Comparison of ENCODE assay signal across 1 cellular context in genomic region chr2:105910497-105911238, GRCh38.
TF ChIP-seq lines count a peak whose summit lies in the region.

No MANE protein-coding gene starts in this region.

TF ChIP-seq in HepG2, 621 proteins besides CTCF, POLR2A, EP300 and RAD21 (continued from another document and continues in another):
- peak; percentile 42; the same call in 1 of the 2 replicates for TF ChIP-seq HOMEZ (CRISPR knock-in tag; IDR thresholded peaks at IDR 0.05; ENCODE audit: low read depth)
- TF ChIP-seq SP4 (CRISPR knock-in tag; IDR thresholded peaks at IDR 0.05): peak; percentile 45; the same call in 1 of the 2 replicates
- TF ChIP-seq MXI1 (IDR thresholded peaks at IDR 0.05; ENCODE audit: borderline replicate concordance, low read depth, low read length): no peak
- TF ChIP-seq ZNF75D (CRISPR knock-in tag; IDR thresholded peaks at IDR 0.05; ENCODE audit: borderline replicate concordance): no peak
- TF ChIP-seq ZNF761 (CRISPR knock-in tag; conservative IDR thresholded peaks at IDR 0.05): peak; percentile 62; the same call in 1 of the 2 replicates
- TF ChIP-seq ZNF18 (CRISPR knock-in tag; IDR thresholded peaks at IDR 0.05; ENCODE audit: insufficient replicate concordance): no peak
- no peak for TF ChIP-seq ZNF337 (CRISPR knock-in tag; IDR thresholded peaks at IDR 0.05; ENCODE audit: borderline replicate concordance, low read depth)
- no peak for TF ChIP-seq IKZF4 (CRISPR knock-in tag; IDR thresholded peaks at IDR 0.05; ENCODE audit: borderline replicate concordance, low read depth, not compliant biosample characterization)
- no peak for TF ChIP-seq ZNF446 (CRISPR knock-in tag; IDR thresholded peaks at IDR 0.05)
- TF ChIP-seq MTF2 (CRISPR knock-in tag; IDR thresholded peaks at IDR 0.05; ENCODE audit: borderline replicate concordance): no peak
- TF ChIP-seq ZBED4 (CRISPR knock-in tag; IDR thresholded peaks at IDR 0.05; ENCODE audit: borderline replicate concordance): peak; percentile 45; the same call in 1 of the 2 replicates
- TF ChIP-seq TBX3 (IDR thresholded peaks at IDR 0.05; ENCODE audit: borderline replicate concordance): no peak
- TF ChIP-seq ZNF609 (CRISPR knock-in tag; IDR thresholded peaks at IDR 0.05; ENCODE audit: borderline replicate concordance): no peak
- TF ChIP-seq ZNF746 (CRISPR knock-in tag; IDR thresholded peaks at IDR 0.05): no peak
- no peak for TF ChIP-seq SRSF4 (IDR thresholded peaks at IDR 0.05; ENCODE audit: low read depth, low read length, poor library complexity, severe bottlenecking)
- peak; percentile 36; the same call in 1 of the 2 replicates for TF ChIP-seq ARID4A (CRISPR knock-in tag; IDR thresholded peaks at IDR 0.05; ENCODE audit: borderline replicate concordance)
- TF ChIP-seq PRMT3 (CRISPR knock-in tag; IDR thresholded peaks at IDR 0.05; ENCODE audit: borderline replicate concordance, low read depth): no peak
- TF ChIP-seq ISX (CRISPR knock-in tag; conservative IDR thresholded peaks at IDR 0.05): no peak
- TF ChIP-seq PTBP1 (IDR thresholded peaks at IDR 0.05; ENCODE audit: low read depth, low read length, poor library complexity, severe bottlenecking): no peak
- TF ChIP-seq SMC3 (IDR thresholded peaks at IDR 0.05; ENCODE audit: low read length): peak; percentile 4; the same call in 1 of the 2 replicates
- TF ChIP-seq PAX8 (CRISPR knock-in tag; IDR thresholded peaks at IDR 0.05; ENCODE audit: borderline replicate concordance): no peak
- TF ChIP-seq IKZF5 (CRISPR knock-in tag; IDR thresholded peaks at IDR 0.05): peak; percentile 46; the same call in 1 of the 2 replicates
- no peak for TF ChIP-seq ELF1 (CRISPR knock-in tag; IDR thresholded peaks at IDR 0.05)
- TF ChIP-seq FOXK2 (IDR thresholded peaks at IDR 0.05): no peak
- TF ChIP-seq ZNF639 (CRISPR knock-in tag; conservative IDR thresholded peaks at IDR 0.05): no peak
- no peak for TF ChIP-seq POLR2AphosphoS2 (IDR thresholded peaks at IDR 0.05; ENCODE audit: low read depth, low read length)
- TF ChIP-seq ZNF44 (CRISPR knock-in tag; IDR thresholded peaks at IDR 0.05): no peak
- TF ChIP-seq RXRA (CRISPR knock-in tag; IDR thresholded peaks at IDR 0.05): peak; percentile 64; the same call in 1 of the 2 replicates
- TF ChIP-seq SOX5 (CRISPR knock-in tag; IDR thresholded peaks at IDR 0.05; ENCODE audit: borderline replicate concordance): peak; percentile 83
- no peak for TF ChIP-seq LCORL (IDR thresholded peaks at IDR 0.05)
- peak; percentile 58; the same call in 1 of the 2 replicates for TF ChIP-seq LCORL (CRISPR knock-in tag; IDR thresholded peaks at IDR 0.05)
- TF ChIP-seq DMTF1 (CRISPR knock-in tag; IDR thresholded peaks at IDR 0.05): no peak
- TF ChIP-seq ZSCAN31 (CRISPR knock-in tag; IDR thresholded peaks at IDR 0.05; ENCODE audit: low read depth): no peak; the same call in 1 of the 2 replicates
- TF ChIP-seq ATF7-NPFF (CRISPR knock-in tag; IDR thresholded peaks at IDR 0.05; ENCODE audit: low read depth): no peak
- peak; percentile 49; the same call in 1 of the 2 replicates for TF ChIP-seq ZMYM3 (CRISPR knock-in tag; IDR thresholded peaks at IDR 0.05)
- no peak for TF ChIP-seq ZNF367 (CRISPR knock-in tag; IDR thresholded peaks at IDR 0.05; ENCODE audit: borderline replicate concordance)
- no peak for TF ChIP-seq ZNF557 (CRISPR knock-in tag; IDR thresholded peaks at IDR 0.05)
- no peak for TF ChIP-seq TOE1 (CRISPR knock-in tag; IDR thresholded peaks at IDR 0.05)
- peak; percentile 65; the same call in 1 of the 2 replicates for TF ChIP-seq MIER2 (CRISPR knock-in tag; IDR thresholded peaks at IDR 0.05)
- no peak for TF ChIP-seq KLF9 (CRISPR knock-in tag; IDR thresholded peaks at IDR 0.05; ENCODE audit: low read depth)
- no peak for TF ChIP-seq SKI (IDR thresholded peaks at IDR 0.05; ENCODE audit: partially characterized antibody)
